1 cellular context compared by ENCODE assay signal in genomic region chr17:81821603-81822311, GRCh38.
TF ChIP-seq lines count a peak whose summit lies in the region.

No MANE protein-coding gene starts in this region.

TF ChIP-seq in GM12878, 131 proteins besides CTCF, POLR2A, EP300 and RAD21:
- TF ChIP-seq SPI1 (IDR thresholded peaks at IDR 0.05; ENCODE audit: borderline replicate concordance, insufficient read depth, low read depth, low read length) (no peak), CBX3 (IDR thresholded peaks at IDR 0.05; ENCODE audit: borderline replicate concordance, low read depth) (no peak), RCOR1 (conservative IDR thresholded peaks at IDR 0.05; ENCODE audit: low read depth, low read length) (no peak), CREM (IDR thresholded peaks at IDR 0.05; ENCODE audit: low read depth) (no peak)
- TF ChIP-seq, protein P1, sequence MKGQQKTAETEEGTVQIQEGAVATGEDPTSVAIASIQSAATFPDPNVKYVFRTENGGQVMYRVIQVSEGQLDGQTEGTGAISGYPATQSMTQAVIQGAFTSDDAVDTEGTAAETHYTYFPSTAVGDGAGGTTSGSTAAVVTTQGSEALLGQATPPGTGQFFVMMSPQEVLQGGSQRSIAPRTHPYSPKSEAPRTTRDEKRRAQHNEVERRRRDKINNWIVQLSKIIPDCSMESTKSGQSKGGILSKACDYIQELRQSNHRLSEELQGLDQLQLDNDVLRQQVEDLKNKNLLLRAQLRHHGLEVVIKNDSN (IDR thresholded peaks at IDR 0.05; ENCODE audit: borderline replicate concordance, extremely low read length, insufficient read depth, low read depth, low read length): no peak
TF ChIP-seq in GM12878: peak in this region for 0.
